ENCODE assay signal across 8 cellular contexts in the genomic region with DNA sequence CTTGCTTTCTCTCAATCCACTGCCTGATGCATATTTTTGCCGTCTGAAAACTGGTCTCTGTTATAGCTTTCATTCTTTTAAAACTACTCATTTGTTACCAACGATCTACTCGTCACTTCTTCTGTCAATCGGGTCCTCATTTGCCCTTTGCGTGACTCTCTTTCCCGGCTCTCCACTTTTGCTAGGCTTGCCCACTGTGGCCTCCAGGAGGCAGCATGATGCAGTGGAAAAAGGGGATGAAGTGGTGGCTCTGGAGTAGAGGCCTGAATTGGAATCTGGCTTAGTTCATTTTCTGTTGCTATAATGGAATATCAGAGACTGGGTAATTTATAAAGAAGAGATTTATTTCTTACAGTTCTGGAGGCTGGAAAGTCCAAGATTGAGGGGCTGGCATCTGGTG. TPM values are rescaled to one million over a fixed set of nuclear protein-coding genes. Genes with fewer than 3 reads are reported as not detected.
DNase-seq lines count a peak whose midpoint lies in the region; ATAC-seq and TF ChIP-seq lines count a peak whose summit lies in the region.

No MANE protein-coding gene starts in this region.

- peak; percentile 75 for TF ChIP-seq CTCF in OCI-LY7 (conservative IDR thresholded peaks at IDR 0.05; ENCODE audit: low read length)
- TF ChIP-seq CTCF in fibroblast of pulmonary artery (IDR thresholded peaks at IDR 0.05; ENCODE audit: low read length, missing control alignments), result peak; percentile 66
- peak; percentile 34 for TF ChIP-seq CTCF in smooth muscle cell (IDR thresholded peaks at IDR 0.05; ENCODE audit: borderline replicate concordance, insufficient read depth, poor library complexity, severe bottlenecking)

- no peak overlapping the region for H3K4me3 ChIP-seq in OCI-LY7 (ENCODE audit: low read depth, low read length, poor library complexity, severe bottlenecking)
- H3K4me3 ChIP-seq in fibroblast of pulmonary artery (replicated peaks; ENCODE audit: low read depth, low read length), result no peak overlapping the region
- H3K4me3 ChIP-seq in smooth muscle cell, result no peak overlapping the region

- H3K9me3 ChIP-seq in OCI-LY7 (ENCODE audit: low read length) (no peaks in the 10 kb centered on the region), smooth muscle cell (replicated peaks; ENCODE audit: low read depth) (no peaks in the 10 kb centered on the region)

- BruUV-seq in OCI-LY7 (replicated peaks; lab: Mats Ljungman, UMichigan), result no TSS peak

- H3K4me2 ChIP-seq in OCI-LY7 (ENCODE audit: low read length) (no peak overlapping the region), smooth muscle cell (no peak overlapping the region)

- 66% methylated on average over 6 of the region's 6 CpGs for WGBS in smooth muscle cell (ENCODE audit: low lambda C conversion rate)

- H4K20me1 ChIP-seq in OCI-LY7 (ENCODE audit: insufficient read depth, low read length) (no peaks in the 10 kb centered on the region), smooth muscle cell (ENCODE audit: low read depth) (no peaks in the 10 kb centered on the region)

- DNase-seq in DMS53 (lab: John Stamatoyannopoulos, UW) (peak; percentile 40), DMS53 treated with DMSO at 0.1 percent for 48 hours (lab: John Stamatoyannopoulos, UW; ENCODE audit: unreplicated experiment) (no peak), OCI-LY7 (ENCODE audit: low spot score) (no peak), fibroblast of pulmonary artery (ENCODE audit: low read depth) (peak; percentile 25), smooth muscle cell (lab: John Stamatoyannopoulos, UW; ENCODE audit: unreplicated experiment) (no peak), SIG-M5 treated with dmso at 0.1 percent for 504 hours (lab: John Stamatoyannopoulos, UW; ENCODE audit: unreplicated experiment) (no peak)
- DNase-seq in stimulated activated CD4-positive, alpha-beta T cell treated with anti-CD3 and anti-CD28 coated beads, Interleukin-1b, Interleukin-23, amount 100 ng/mL, for 48 hours, result no peak

- H3K79me2 ChIP-seq in OCI-LY7 (ENCODE audit: insufficient read depth, low read depth, low read length), result no peaks in the 10 kb centered on the region
- H3K79me2 ChIP-seq in smooth muscle cell (ENCODE audit: low read depth), result no peaks in the 10 kb centered on the region

- no peak overlapping the region for H3K9ac ChIP-seq in smooth muscle cell (ENCODE audit: low read depth)

- peaks cover 19% of the 10 kb centered on the region for H3K4me1 ChIP-seq in OCI-LY7 (ENCODE audit: insufficient read depth, low read length, poor library complexity, severe bottlenecking)
- H3K4me1 ChIP-seq in smooth muscle cell (ENCODE audit: low read depth), result no peaks in the 10 kb centered on the region

- intact Hi-C loops in OCI-LY7 (cut with micrococcal nuclease; ENCODE audit: unreplicated experiment), result no loop called here

- no peaks in the 10 kb centered on the region for H3F3A ChIP-seq in smooth muscle cell (ENCODE audit: low read depth)

- H2AFZ ChIP-seq in OCI-LY7 (ENCODE audit: low read length) (no peak overlapping the region), smooth muscle cell (ENCODE audit: low read depth) (no peak overlapping the region)

- no peaks in the 10 kb centered on the region for H3K9me2 ChIP-seq in OCI-LY7 (ENCODE audit: insufficient read depth, low read length)

- H3K36me3 ChIP-seq in OCI-LY7 (ENCODE audit: insufficient read depth, low read length) (peaks cover 20% of the 10 kb centered on the region; the same call in 1 of the 2 replicates), smooth muscle cell (ENCODE audit: low read depth) (no peaks in the 10 kb centered on the region)

- POLR2A ChIA-PET in OCI-LY7 (lab: Charles Lee), result interaction anchor here (1.1 to 1.6 kb wide), 2 partner anchors 9 to 17 kb away, joined by 3 to 5 read pairs; no protein-coding TSS in a partner anchor

- ATAC-seq in GM18868 (IDR thresholded peaks at IDR 0.05; ENCODE audit: unreplicated experiment), result no peak

- no peak overlapping the region for H3K27ac ChIP-seq in OCI-LY7 (ENCODE audit: low read depth, low read length, poor library complexity, severe bottlenecking)
- no peak overlapping the region for H3K27ac ChIP-seq in smooth muscle cell (ENCODE audit: low read depth)

- CTCF ChIA-PET in OCI-LY7 (lab: Charles Lee; ENCODE audit: unreplicated experiment), result interaction anchor here (0.7 kb wide), 1 partner anchor 284 kb away, joined by 3 read pairs; no protein-coding TSS in a partner anchor

- H3K27me3 ChIP-seq in smooth muscle cell (ENCODE audit: low read depth), result no peaks in the 10 kb centered on the region

RNA-seq across cellular contexts. Expression of gene GDF7, which starts 15.2 kb away (rescaled TPM):
- total RNA-seq in OCI-LY7 (2014; rRNA removed; shearing (Covaris generic)), result 0.06 and 0.10 TPM in 2 replicates
- 0.06 and 0.13 TPM in 2 replicates for total RNA-seq in OCI-LY7 (2022)
- total RNA-seq in smooth muscle cell, result under 0.01 and 0.27 TPM in 2 replicates
- polyA plus RNA-seq in smooth muscle cell, result not detected in 2 replicates

RNA-seq across cellular contexts. Expression of gene HS1BP3, which starts 31.3 kb away (rescaled TPM):
- total RNA-seq in OCI-LY7 (2014; rRNA removed; shearing (Covaris generic)), result 9.5 and 10.6 TPM in 2 replicates
- total RNA-seq in OCI-LY7 (2022), result 15.0 and 15.2 TPM in 2 replicates
- 9.3 and 12.7 TPM in 2 replicates for total RNA-seq in smooth muscle cell
- 20.1 and 20.4 TPM in 2 replicates for polyA plus RNA-seq in smooth muscle cell

Comparison
In these comparisons a context has a peak if more than half of its experiments do, and no peak if none do; other contexts are left out.
1. DNase-seq: peak in DMS53 (single experiment) and fibroblast of pulmonary artery (single experiment); none in DMS53 treated with DMSO at 0.1 percent for 48 hours (single experiment), OCI-LY7 (single experiment), smooth muscle cell (single experiment), stimulated activated CD4-positive, alpha-beta T cell treated with anti-CD3 and anti-CD28 coated beads, Interleukin-1b, Interleukin-23, amount 100 ng/mL, for 48 hours (single experiment) and SIG-M5 treated with dmso at 0.1 percent for 504 hours (single experiment).
2. Peak in every context shown above with its lines, with median percentiles within 50 percentile points of each other: CTCF ChIP-seq.